Comparison of ENCODE assay signal across 14 cellular contexts in the genomic region with DNA sequence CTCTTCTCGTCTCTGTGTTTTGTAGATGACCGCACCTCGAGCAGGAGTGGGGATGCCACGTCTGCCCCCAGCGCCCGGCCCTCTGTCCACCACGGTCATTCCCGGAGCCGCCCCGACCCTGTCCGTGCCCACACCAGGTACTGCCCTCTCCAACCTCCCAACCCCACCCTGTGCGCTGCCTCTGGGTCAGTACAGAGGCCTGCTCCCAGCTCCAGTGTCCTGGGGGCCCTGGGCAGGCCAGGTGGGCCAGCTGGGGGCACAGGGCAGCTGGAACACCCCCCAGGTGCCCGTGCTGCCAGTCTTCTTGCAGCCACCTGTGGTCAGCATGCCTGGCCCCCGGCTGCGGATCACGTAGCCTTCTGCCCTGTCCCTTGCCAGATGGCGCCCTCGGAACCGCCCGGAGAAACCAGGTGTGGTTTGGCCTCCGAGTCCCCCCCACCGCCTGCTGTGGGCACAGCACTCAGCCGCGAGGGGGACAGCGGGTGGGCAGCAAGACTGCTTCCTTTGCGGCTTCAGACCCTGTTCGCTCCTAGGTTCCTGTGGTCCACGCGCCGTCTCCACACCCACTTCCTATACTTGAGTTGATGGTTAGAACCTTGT.
DNase-seq lines count a peak whose midpoint lies in the region; ATAC-seq and TF ChIP-seq lines count a peak whose summit lies in the region.
"Had no signal": no experiment of that assay in that cellular context is flagged by ENCODE, and none has a peak within 500 bp of the region (broad histone marks: within the 10 kb centered on the region; RNA-seq: fewer than 3 reads in every experiment).

No MANE protein-coding gene starts in this region.

- no peak for TF ChIP-seq POLR2A in spleen (IDR thresholded peaks at IDR 0.05)

- H3K79me1 ChIP-seq in H9 (ENCODE audit: insufficient read depth, low read depth, low read length, poor library complexity, severe bottlenecking), result no peaks in the 10 kb centered on the region

- no peak overlapping the region for H2BK12ac ChIP-seq in H9 (ENCODE audit: insufficient read length, low read depth, low read length)

- WGBS in H9 (ENCODE audit: extremely low coverage, insufficient read length, low lambda C conversion rate), result no CpG with 5 or more reads among the region's 30 CpGs
- WGBS in spleen, 5 donors, result 49 to 60% (median 58%) methylated on average over 5 to 30 of the region's 30 CpGs

- no peak overlapping the region for H2BK20ac ChIP-seq in H9 (ENCODE audit: low read depth, low read length, poor library complexity, severe bottlenecking)

- H3K36me3 ChIP-seq in lower lobe of right lung, result no peaks in the 10 kb centered on the region
- no peaks in the 10 kb centered on the region for H3K36me3 ChIP-seq in spleen
- no peaks in the 10 kb centered on the region for H3K36me3 ChIP-seq in MG63

- H3T11ph ChIP-seq in H9 (ENCODE audit: low read length), result no peak overlapping the region

- H3K4me2 ChIP-seq in H9 (ENCODE audit: insufficient read depth, insufficient read length, low read length), result no peak overlapping the region
- H3K4me2 ChIP-seq: PC-9 had no signal

- H3K23ac ChIP-seq in H9 (ENCODE audit: insufficient read length, low read depth, low read length), result no peak overlapping the region

- H3K14ac ChIP-seq in H9 (ENCODE audit: insufficient read depth, low read length), result no peak overlapping the region

- H3K27me3 Mint-ChIP-seq in activated naive CD8-positive, alpha-beta T cell, result peaks cover 5% of the 10 kb centered on the region
- peaks cover 21% of the 10 kb centered on the region for H3K27me3 Mint-ChIP-seq in activated naive CD8-positive, alpha-beta T cell treated with anti-CD3 and anti-CD28 coated beads for 36 hours
- no peaks in the 10 kb centered on the region; the same call in 1 of the 2 replicates for H3K27me3 Mint-ChIP-seq in H9 (ENCODE audit: low read depth)

- no peaks in the 10 kb centered on the region for H3K79me2 ChIP-seq in H9 (ENCODE audit: insufficient read depth, low read length)

- peak in 1 of 2 donors; percentile 34 for ATAC-seq in lower lobe of right lung

- H3K4me3 ChIP-seq in lower lobe of right lung (no peak overlapping the region), spleen (no peak overlapping the region), MG63 (no peak overlapping the region)
- H3K4me3 ChIP-seq: PC-9 had no signal

- no peak overlapping the region for H2BK5ac ChIP-seq in H9 (ENCODE audit: insufficient read length, low read length)

- no peak overlapping the region for H2AFZ ChIP-seq in H9 (ENCODE audit: low read length)
- H2AFZ ChIP-seq: PC-9 had no signal

- H3K9me3 Mint-ChIP-seq in activated naive CD8-positive, alpha-beta T cell (ENCODE audit: low read depth), result no peaks in the 10 kb centered on the region
- no peaks in the 10 kb centered on the region for H3K9me3 Mint-ChIP-seq in activated naive CD8-positive, alpha-beta T cell treated with anti-CD3 and anti-CD28 coated beads for 36 hours
- H3K9me3 Mint-ChIP-seq in H9, result no peaks in the 10 kb centered on the region
- H3K9me3 Mint-ChIP-seq: CD4-positive, alpha-beta T cell had no signal

- no peak overlapping the region for H3K4ac ChIP-seq in H9 (ENCODE audit: low read depth, low read length)

- no peaks in the 10 kb centered on the region for H3K4me1 ChIP-seq in H9 (ENCODE audit: insufficient read depth, low read length)
- no peaks in the 10 kb centered on the region for H3K4me1 ChIP-seq in lower lobe of right lung
- H3K4me1 ChIP-seq in spleen, result peaks cover 0 to 4% (median 0%) of the 10 kb centered on the region in 6 donors

- H4K8ac ChIP-seq in H9 (replicated peaks; ENCODE audit: insufficient read length, low read depth, low read length), result no peak overlapping the region

- no peaks in the 10 kb centered on the region for H4K20me1 ChIP-seq in H9 (ENCODE audit: control insufficient read depth, insufficient read depth, insufficient read length)

- no peak overlapping the region for H2BK120ac ChIP-seq in H9 (ENCODE audit: low read depth, low read length, poor library complexity, severe bottlenecking)

- no peak overlapping the region for H3K18ac ChIP-seq in H9 (ENCODE audit: insufficient read length, low read depth, low read length)

- peaks cover 6% of the 10 kb centered on the region for H3K4me1 Mint-ChIP-seq in activated naive CD8-positive, alpha-beta T cell (ENCODE audit: low read depth)
- H3K4me1 Mint-ChIP-seq in activated naive CD8-positive, alpha-beta T cell treated with anti-CD3 and anti-CD28 coated beads for 36 hours, result peaks cover 7% of the 10 kb centered on the region
- H3K4me1 Mint-ChIP-seq in H9, result peaks cover 4% of the 10 kb centered on the region in 2 experiments

- H3K23me2 ChIP-seq in H9 (ENCODE audit: insufficient read length, low read depth, low read length, poor library complexity, severe bottlenecking), result no peaks in the 10 kb centered on the region

- H4K5ac ChIP-seq in H9 (ENCODE audit: insufficient read length, low read depth, low read length), result no peak overlapping the region

- intact Hi-C loops in lower lobe of right lung (cut with DNase I), result no loop called here
- intact Hi-C loops in spleen (cut with DNase I; ENCODE audit: low total_unique reads), result no loop called here

- H3K36me3 Mint-ChIP-seq in activated naive CD8-positive, alpha-beta T cell, result no peaks in the 10 kb centered on the region
- no peaks in the 10 kb centered on the region for H3K36me3 Mint-ChIP-seq in activated naive CD8-positive, alpha-beta T cell treated with anti-CD3 and anti-CD28 coated beads for 36 hours
- peaks cover 3 to 43% (median 3%) of the 10 kb centered on the region in 3 experiments; a peak in 6 of 7 replicates for H3K36me3 Mint-ChIP-seq in H9 (ENCODE audit: insufficient read depth in 1 of 3, low read depth in 3 of 3)

- no peak for DNase-seq in activated naive CD8-positive, alpha-beta T cell treated with anti-CD3 and anti-CD28 coated beads for 36 hours
- DNase-seq in H9, result peak; percentile 26
- peak; percentile 44 for DNase-seq in lower lobe of right lung
- DNase-seq in spleen, result peak; percentile 70
- DNase-seq in MG63, result no peak
- DNase-seq in NCI-H1694 treated with DMSO at 0.1 percent for 48 hours (lab: John Stamatoyannopoulos, UW), result no peak
- no peak for DNase-seq in NCI-H187 (lab: John Stamatoyannopoulos, UW)
- DNase-seq: GF-D8, NCI-H1930, NCI-H2171, NCI-H774, PC-9 had no signal

- H3K56ac ChIP-seq in H9 (ENCODE audit: insufficient read length, low read depth, low read length), result no peak overlapping the region

- peak overlapping the region; percentile 14 for H3K4me3 Mint-ChIP-seq in activated naive CD8-positive, alpha-beta T cell
- no peak overlapping the region for H3K4me3 Mint-ChIP-seq in activated naive CD8-positive, alpha-beta T cell treated with anti-CD3 and anti-CD28 coated beads for 36 hours
- no peak overlapping the region for H3K4me3 Mint-ChIP-seq in H9
- H3K4me3 Mint-ChIP-seq: CD4-positive, alpha-beta T cell had no signal

- H3K9me3 ChIP-seq in H9 (ENCODE audit: control insufficient read depth, low read depth, low read length) (no peaks in the 10 kb centered on the region), lower lobe of right lung (no peaks in the 10 kb centered on the region), spleen (no peaks in the 10 kb centered on the region), MG63 (no peaks in the 10 kb centered on the region)

- no peak overlapping the region for H2AK5ac ChIP-seq in H9 (ENCODE audit: insufficient read length, low read length)

- TF ChIP-seq CTCF in H9 (conservative IDR thresholded peaks at IDR 0.05), result no peak
- no peak for TF ChIP-seq CTCF in lower lobe of right lung (IDR thresholded peaks at IDR 0.05)
- TF ChIP-seq CTCF in spleen (IDR thresholded peaks at IDR 0.05 in 8 of 11, conservative IDR thresholded peaks at IDR 0.05 in 3 of 11), result no peak

- no peak overlapping the region for H4K91ac ChIP-seq in H9 (ENCODE audit: insufficient read length, low read depth, low read length)

- no peak overlapping the region for H3K27ac Mint-ChIP-seq in activated naive CD8-positive, alpha-beta T cell
- H3K27ac Mint-ChIP-seq in activated naive CD8-positive, alpha-beta T cell treated with anti-CD3 and anti-CD28 coated beads for 36 hours, result no peak overlapping the region
- no peak overlapping the region; a peak in 1 of 7 replicates for H3K27ac Mint-ChIP-seq in H9
- H3K27ac Mint-ChIP-seq: CD4-positive, alpha-beta T cell had no signal

- H3K9ac ChIP-seq in H9 (ENCODE audit: extremely low read depth, insufficient read length, low read length), result no peak overlapping the region

- no peak overlapping the region for H3K27ac ChIP-seq in H9 (ENCODE audit: insufficient read length, low read depth, low read length)
- no peak overlapping the region for H3K27ac ChIP-seq in lower lobe of right lung
- no peak overlapping the region for H3K27ac ChIP-seq in spleen
- H3K27ac ChIP-seq: PC-9 had no signal

- no peak overlapping the region for H2BK15ac ChIP-seq in H9 (ENCODE audit: low read depth, low read length)

- H3K27me3 ChIP-seq in H9 (ENCODE audit: insufficient read depth, low read length), result no peaks in the 10 kb centered on the region
- H3K27me3 ChIP-seq in lower lobe of right lung (ENCODE audit: low read depth), result no peaks in the 10 kb centered on the region
- H3K27me3 ChIP-seq in spleen (replicated peaks in 1 of 7), result peaks cover 0 to 52% (median 16%) of the 10 kb centered on the region in 7 donors
- H3K27me3 ChIP-seq in MG63, result no peaks in the 10 kb centered on the region

Comparison
In these comparisons a context has a peak if more than half of its experiments do, and no peak if none do; other contexts are left out.
1. DNase-seq: peak in H9 (single experiment), lower lobe of right lung (single experiment) and spleen (single experiment); none in activated naive CD8-positive, alpha-beta T cell treated with anti-CD3 and anti-CD28 coated beads for 36 hours (single experiment), MG63 (single experiment), NCI-H1694 treated with DMSO at 0.1 percent for 48 hours (single experiment) and NCI-H187 (0 of 2).